In the genomic region with DNA sequence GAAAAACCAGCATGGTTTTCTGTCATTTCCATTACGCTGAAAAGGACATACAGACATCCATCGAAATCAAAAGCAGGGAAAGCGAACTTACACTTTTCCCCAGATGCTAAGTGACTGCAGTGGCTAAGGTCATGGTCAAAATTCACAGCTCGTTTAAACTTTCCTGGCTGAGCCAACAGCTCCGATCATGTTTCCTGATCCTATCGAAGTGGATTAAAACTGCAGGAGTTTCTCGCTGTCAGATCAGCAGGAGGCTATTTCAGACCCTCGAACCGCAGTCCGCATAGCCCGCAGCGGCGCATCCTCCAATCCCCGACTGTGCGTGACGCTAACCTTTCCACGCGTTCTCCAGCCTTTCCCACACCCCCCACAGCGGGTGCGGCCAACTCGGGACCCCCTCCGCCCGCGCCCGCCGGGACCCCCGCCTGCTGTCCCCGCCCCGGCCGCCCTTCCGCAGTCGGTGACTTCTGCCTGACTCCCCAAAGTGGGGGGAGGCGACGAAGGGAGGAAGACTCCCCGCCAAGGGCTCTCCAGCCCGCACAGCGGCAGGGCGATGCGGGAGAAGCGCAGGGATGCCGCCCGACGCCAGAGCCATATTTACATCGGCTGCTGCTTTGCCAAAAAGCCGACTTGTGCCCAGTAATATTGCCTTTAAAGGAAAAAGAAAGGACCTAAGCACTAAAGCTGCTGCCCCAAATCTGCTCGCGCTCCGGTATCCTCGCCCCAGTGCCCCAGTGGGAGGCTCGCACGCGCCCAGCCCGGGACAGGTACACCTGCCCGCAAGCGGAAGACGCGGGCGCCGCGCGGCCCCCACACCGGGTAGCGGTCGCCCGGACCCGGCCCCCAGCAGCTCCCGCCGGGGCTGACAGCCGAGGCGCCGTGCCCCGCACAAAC, we compare ENCODE assay signal across 1 cellular context.
TF ChIP-seq lines count a peak whose summit lies in the region.

No MANE protein-coding gene starts in this region.

TF ChIP-seq in endothelial cell of umbilical vein, 7 proteins besides CTCF, POLR2A, EP300 and RAD21:
- TF ChIP-seq MYC (IDR thresholded peaks at IDR 0.05; ENCODE audit: low read depth, low read length) (no peak), FOS (IDR thresholded peaks at IDR 0.05; ENCODE audit: borderline replicate concordance, insufficient read depth, low read length) (no peak), POLR2AphosphoS5 (IDR thresholded peaks at IDR 0.05; ENCODE audit: insufficient read depth, low read depth, low read length) (no peak), GATA2 (IDR thresholded peaks at IDR 0.05; ENCODE audit: insufficient read depth, insufficient read length, low read depth, low read length) (no peak), EZH2 (IDR thresholded peaks at IDR 0.05; ENCODE audit: borderline replicate concordance, low read depth, low read length, severe bottlenecking) (no peak), JUN (IDR thresholded peaks at IDR 0.05; ENCODE audit: borderline replicate concordance, insufficient read depth, insufficient read length, low read depth) (no peak)
- TF ChIP-seq, protein P1, sequence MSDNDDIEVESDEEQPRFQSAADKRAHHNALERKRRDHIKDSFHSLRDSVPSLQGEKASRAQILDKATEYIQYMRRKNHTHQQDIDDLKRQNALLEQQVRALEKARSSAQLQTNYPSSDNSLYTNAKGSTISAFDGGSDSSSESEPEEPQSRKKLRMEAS (IDR thresholded peaks at IDR 0.05; ENCODE audit: insufficient read depth, insufficient read length), result no peak
